Comparison of ENCODE assay signal across 14 cellular contexts in the genomic region with DNA sequence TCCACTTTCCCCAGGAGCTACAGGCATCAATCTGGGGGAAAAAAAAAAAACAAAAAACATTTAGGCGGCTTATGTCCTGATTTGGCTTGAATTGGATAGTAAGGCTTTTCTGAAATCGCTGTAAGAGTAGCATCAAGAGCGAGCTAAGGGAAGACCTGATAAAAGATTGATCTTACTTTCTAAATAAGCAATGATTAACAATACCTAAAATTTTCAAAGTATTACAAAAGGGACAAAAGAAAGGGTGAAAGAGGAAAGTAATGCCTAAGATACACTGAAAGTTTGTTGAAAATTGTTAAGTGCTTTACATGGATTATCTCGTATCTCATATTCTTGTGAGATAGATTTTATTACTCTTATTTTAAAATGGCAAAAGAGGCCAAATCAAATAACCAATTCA.
A peak's percentile ranks its signal among the peaks of the same experiment; 100 is the strongest.
DNase-seq lines count a peak whose midpoint lies in the region; ATAC-seq and TF ChIP-seq lines count a peak whose summit lies in the region.
"Had no signal": no experiment of that assay in that cellular context is flagged by ENCODE, and none has a peak within 500 bp of the region (broad histone marks: within the 10 kb centered on the region; RNA-seq: fewer than 3 reads in every experiment).

No MANE protein-coding gene starts in this region.

- no peaks in the 10 kb centered on the region for H3K9me2 ChIP-seq in Karpas-422 (replicated peaks; ENCODE audit: insufficient read depth, low read length)

- no peak for ATAC-seq in activated naive CD8-positive, alpha-beta T cell treated with anti-CD3 and anti-CD28 coated beads, Interleukin-2, amount 50 U/mL, for 24 hours
- no peak for ATAC-seq in GM18498 (IDR thresholded peaks at IDR 0.05; ENCODE audit: unreplicated experiment)
- ATAC-seq: left cardiac atrium had no signal

- H3K27ac ChIP-seq in Karpas-422 (ENCODE audit: low read length) (peak overlapping the region; percentile 57), WERI-Rb-1 (no peak overlapping the region)
- H3K27ac ChIP-seq: suprapubic skin had no signal

- H3K9me3 Mint-ChIP-seq in T-helper 2 cell treated with Interferon-gamma antibody and Interleukin-4, amounts not matched to agents 5 μg/mL and 100 μg/mL, for 36 hours = no peaks in the 10 kb centered on the region
- no peaks in the 10 kb centered on the region for H3K9me3 Mint-ChIP-seq in activated naive CD8-positive, alpha-beta T cell treated with anti-CD3 and anti-CD28 coated beads, Interleukin-2, amount 50 U/mL, for 24 hours
- no peaks in the 10 kb centered on the region for H3K9me3 Mint-ChIP-seq in nephron progenitor cell

- peaks cover 41% of the 10 kb centered on the region for H3K4me1 Mint-ChIP-seq in T-helper 2 cell treated with Interferon-gamma antibody and Interleukin-4, amounts not matched to agents 5 μg/mL and 100 μg/mL, for 36 hours (ENCODE audit: low read depth)
- peaks cover 50% of the 10 kb centered on the region for H3K4me1 Mint-ChIP-seq in activated naive CD8-positive, alpha-beta T cell treated with anti-CD3 and anti-CD28 coated beads, Interleukin-2, amount 50 U/mL, for 24 hours
- peaks cover 48% of the 10 kb centered on the region for H3K4me1 Mint-ChIP-seq in nephron progenitor cell

- no peak for TF ChIP-seq CTCF in nephron progenitor cell (IDR thresholded peaks at IDR 0.05)
- no peak for TF ChIP-seq CTCF in WERI-Rb-1 (IDR thresholded peaks at IDR 0.05; ENCODE audit: low read depth, low read length)

- no peak overlapping the region for H2AFZ ChIP-seq in Karpas-422 (ENCODE audit: low read length)

- no peaks in the 10 kb centered on the region for H3K27me3 ChIP-seq in Karpas-422 (ENCODE audit: low read length)
- H3K27me3 ChIP-seq in WERI-Rb-1 (ENCODE audit: insufficient read depth, low read depth, severe bottlenecking) = peaks cover 94% of the 10 kb centered on the region
- H3K27me3 ChIP-seq: suprapubic skin had no signal

- H3K9ac ChIP-seq in Karpas-422 (ENCODE audit: low read length) = peak overlapping the region; percentile 47

- peak overlapping the region; percentile 87 for H3K4me3 Mint-ChIP-seq in T-helper 2 cell treated with Interferon-gamma antibody and Interleukin-4, amounts not matched to agents 5 μg/mL and 100 μg/mL, for 36 hours
- H3K4me3 Mint-ChIP-seq in activated naive CD8-positive, alpha-beta T cell treated with anti-CD3 and anti-CD28 coated beads, Interleukin-2, amount 50 U/mL, for 24 hours = peak overlapping the region; percentile 89
- peak overlapping the region; percentile 95 for H3K4me3 Mint-ChIP-seq in nephron progenitor cell

- peaks cover 60% of the 10 kb centered on the region for H3K4me1 ChIP-seq in Karpas-422 (ENCODE audit: low read length)

- H3K4me3 ChIP-seq in Karpas-422 (ENCODE audit: low read length) (peak overlapping the region; percentile 45), WERI-Rb-1 (ENCODE audit: low read depth, low read length) (no peak overlapping the region)
- H3K4me3 ChIP-seq: suprapubic skin had no signal

- no peak for DNase-seq in T-helper 2 cell treated with Interferon-gamma antibody and Interleukin-4, amounts not matched to agents 5 μg/mL and 100 μg/mL, for 36 hours (ENCODE audit: low spot score)
- no peak for DNase-seq in T-helper 2 cell
- DNase-seq in Karpas-422 = no peak
- no peak for DNase-seq in activated naive CD8-positive, alpha-beta T cell treated with anti-CD3 and anti-CD28 coated beads, Interleukin-2, amount 50 U/mL, for 24 hours
- DNase-seq in nephron progenitor cell = no peak
- DNase-seq in WERI-Rb-1 = no peak
- no peak for DNase-seq in stimulated activated CD4-positive, alpha-beta T cell treated with anti-CD3 and anti-CD28 coated beads, Interleukin-1b, Interleukin-23, amount 100 ng/mL, for 48 hours
- DNase-seq: activated CD4-positive, alpha-beta T cell treated with anti-CD3 and anti-CD28 coated beads for 48 hours; left cardiac atrium; NCI-H2171; posterior cingulate gyrus; stimulated activated CD4-positive, alpha-beta T cell treated with anti-CD3 and anti-CD28 coated beads, Interleukin-2, amount 100 ng/mL, for 48 hours had no signal

- peak overlapping the region; percentile 93 for H3K27ac Mint-ChIP-seq in T-helper 2 cell treated with Interferon-gamma antibody and Interleukin-4, amounts not matched to agents 5 μg/mL and 100 μg/mL, for 36 hours
- H3K27ac Mint-ChIP-seq in activated naive CD8-positive, alpha-beta T cell treated with anti-CD3 and anti-CD28 coated beads, Interleukin-2, amount 50 U/mL, for 24 hours = peak overlapping the region; percentile 83
- peak overlapping the region; percentile 68 for H3K27ac Mint-ChIP-seq in nephron progenitor cell

- peaks cover 27% of the 10 kb centered on the region for H3K36me3 Mint-ChIP-seq in T-helper 2 cell treated with Interferon-gamma antibody and Interleukin-4, amounts not matched to agents 5 μg/mL and 100 μg/mL, for 36 hours (ENCODE audit: low read depth)
- H3K36me3 Mint-ChIP-seq in activated naive CD8-positive, alpha-beta T cell treated with anti-CD3 and anti-CD28 coated beads, Interleukin-2, amount 50 U/mL, for 24 hours (ENCODE audit: low read depth) = peaks cover 5% of the 10 kb centered on the region
- H3K36me3 Mint-ChIP-seq in nephron progenitor cell (ENCODE audit: low read depth) = no peaks in the 10 kb centered on the region

- H3K27me3 Mint-ChIP-seq in T-helper 2 cell treated with Interferon-gamma antibody and Interleukin-4, amounts not matched to agents 5 μg/mL and 100 μg/mL, for 36 hours (ENCODE audit: low read depth) = no peaks in the 10 kb centered on the region
- no peaks in the 10 kb centered on the region for H3K27me3 Mint-ChIP-seq in activated naive CD8-positive, alpha-beta T cell treated with anti-CD3 and anti-CD28 coated beads, Interleukin-2, amount 50 U/mL, for 24 hours
- no peaks in the 10 kb centered on the region for H3K27me3 Mint-ChIP-seq in nephron progenitor cell (ENCODE audit: low read depth, poor library complexity)

- H3K9me3 ChIP-seq in Karpas-422 (ENCODE audit: low read length) (no peaks in the 10 kb centered on the region), WERI-Rb-1 (ENCODE audit: severe bottlenecking) (peaks cover 14% of the 10 kb centered on the region)
- H3K9me3 ChIP-seq: suprapubic skin had no signal

- H3K4me2 ChIP-seq in Karpas-422 (ENCODE audit: low read depth, low read length, poor library complexity, severe bottlenecking) = peak overlapping the region; percentile 66

- no peaks in the 10 kb centered on the region for H4K20me1 ChIP-seq in Karpas-422 (ENCODE audit: insufficient read depth, low read depth, low read length)

- H3K36me3 ChIP-seq in Karpas-422 (ENCODE audit: insufficient read depth, low read length) (0 out of 2 replicates have a peak, but pooled peaks cover 8% of the 10 kb centered on the region), WERI-Rb-1 (no peaks in the 10 kb centered on the region)
- H3K36me3 ChIP-seq: suprapubic skin had no signal

- H3K79me2 ChIP-seq in Karpas-422 (ENCODE audit: low read length) = peaks cover 19% of the 10 kb centered on the region
